ENCODE assay signal across 8 cellular contexts in genomic region chr4:21768349-21769310, GRCh38.
DNase-seq lines count a peak whose midpoint lies in the region; ATAC-seq and TF ChIP-seq lines count a peak whose summit lies in the region.

No MANE protein-coding gene starts in this region.

- no peak overlapping the region for H2BK120ac ChIP-seq in mesenchymal stem cell (ENCODE audit: low read depth, low read length)

- H3K36me3 ChIP-seq in right atrium auricular region (no peaks in the 10 kb centered on the region), mesenchymal stem cell (ENCODE audit: control insufficient read depth in 1 of 2, insufficient read depth in 2 of 2, low read depth in 1 of 2, low read length in 2 of 2) (no peaks in the 10 kb centered on the region)

- H3K4me2 ChIP-seq in mesenchymal stem cell (ENCODE audit: low read length, poor library complexity, severe bottlenecking), result no peak overlapping the region

- no peak overlapping the region for H2BK5ac ChIP-seq in mesenchymal stem cell (ENCODE audit: low read depth, low read length, poor library complexity, severe bottlenecking)

- no peak overlapping the region for H2AK5ac ChIP-seq in mesenchymal stem cell (ENCODE audit: low read length, severe bottlenecking)

- H2AFZ ChIP-seq in mesenchymal stem cell (ENCODE audit: low read depth, low read length), result no peak overlapping the region

- peak; percentile 50 to 80 for TF ChIP-seq CTCF in right atrium auricular region (IDR thresholded peaks at IDR 0.05)

- WGBS in right cardiac atrium, result 26% methylated on average over 6 of the region's 6 CpGs
- 20% methylated on average over 3 of the region's 6 CpGs for WGBS in mesenchymal stem cell

- no peak overlapping the region for H3K4ac ChIP-seq in mesenchymal stem cell (ENCODE audit: low read depth in 1 of 2, low read length in 2 of 2)

- peaks cover 0 to 6% of the 10 kb centered on the region in 2 donors for H3K9me3 ChIP-seq in right atrium auricular region
- no peaks in the 10 kb centered on the region for H3K9me3 ChIP-seq in right cardiac atrium (ENCODE audit: control insufficient read depth, low read length)
- H3K9me3 ChIP-seq in mesenchymal stem cell (ENCODE audit: control insufficient read depth, low read length), result no peaks in the 10 kb centered on the region

- H3K79me1 ChIP-seq in mesenchymal stem cell (replicated peaks; ENCODE audit: low read length, poor library complexity, severe bottlenecking), result no peaks in the 10 kb centered on the region

- H3K4me3 ChIP-seq in right atrium auricular region (no peak overlapping the region), right cardiac atrium (ENCODE audit: low read length) (no peak overlapping the region), mesenchymal stem cell (ENCODE audit: insufficient read depth in 1 of 2, low read depth in 1 of 2, low read length in 2 of 2) (peak overlapping the region in 1 of 2 experiments; percentile 40)

- H4K91ac ChIP-seq in mesenchymal stem cell (ENCODE audit: low read length), result no peak overlapping the region

- no peak overlapping the region for H4K8ac ChIP-seq in mesenchymal stem cell (ENCODE audit: low read length)

- H3K18ac ChIP-seq in mesenchymal stem cell (ENCODE audit: low read depth in 1 of 2, low read length in 2 of 2), result no peak overlapping the region

- intact Hi-C loops in right cardiac atrium (cut with DNase I), result loop anchor here (5.0 to 10.0 kb wide), 4 partner anchors 254 to 994 kb away; no protein-coding TSS in a partner anchor

- H3K4me1 ChIP-seq in right atrium auricular region (no peaks in the 10 kb centered on the region), right cardiac atrium (ENCODE audit: control insufficient read depth, insufficient read depth, low read length) (no peaks in the 10 kb centered on the region), mesenchymal stem cell (ENCODE audit: control insufficient read depth, insufficient read depth, low read depth, low read length) (no peaks in the 10 kb centered on the region)

- no peak overlapping the region for H2BK15ac ChIP-seq in mesenchymal stem cell (ENCODE audit: low read depth, poor library complexity, severe bottlenecking)

- H3K14ac ChIP-seq in mesenchymal stem cell (ENCODE audit: low read length in 2 of 2), result no peak overlapping the region

- no peak overlapping the region for H3K23ac ChIP-seq in mesenchymal stem cell (ENCODE audit: low read length in 2 of 2)

- H3K27ac ChIP-seq in right atrium auricular region (no peak overlapping the region), right cardiac atrium (ENCODE audit: low read length) (no peak overlapping the region), mesenchymal stem cell (ENCODE audit: low read length, poor library complexity, severe bottlenecking) (no peak overlapping the region)

- H3K9ac ChIP-seq in mesenchymal stem cell (ENCODE audit: low read length), result peak overlapping the region; percentile 62

- no peak for DNase-seq in right atrium auricular region (ENCODE audit: low spot score)
- no peak for DNase-seq in right cardiac atrium
- peak; percentile 25 to 60 for DNase-seq in NCI-H526 (lab: John Stamatoyannopoulos, UW)
- DNase-seq in cerebellar cortex (ENCODE audit: low spot score), result peak; percentile 83
- peak; percentile 66 for DNase-seq in mesenchymal stem cell
- no peak for DNase-seq in ecto neural progenitor cell (ENCODE audit: low spot score)
- DNase-seq in amniotic stem cell (lab: John Stamatoyannopoulos, UW), result no peak

- no peak for ATAC-seq in right cardiac atrium
- peak; percentile 72 for ATAC-seq in HG02885 (IDR thresholded peaks at IDR 0.05; ENCODE audit: poor library complexity, unreplicated experiment)

- H3K27me3 ChIP-seq in right atrium auricular region (no peaks in the 10 kb centered on the region), right cardiac atrium (ENCODE audit: control insufficient read depth, insufficient read depth) (no peaks in the 10 kb centered on the region), mesenchymal stem cell (ENCODE audit: control insufficient read depth in 1 of 2, insufficient read depth in 1 of 2, low read length in 2 of 2) (no peaks in the 10 kb centered on the region)

- H2BK12ac ChIP-seq in mesenchymal stem cell (ENCODE audit: low read length in 2 of 2), result no peak overlapping the region

Comparison
In these comparisons a context has a peak if more than half of its experiments do, and no peak if none do; other contexts are left out.
1. DNase-seq: peak in NCI-H526 (2 of 2), cerebellar cortex (single experiment) and mesenchymal stem cell (single experiment); none in right atrium auricular region (single experiment), right cardiac atrium (0 of 3), ecto neural progenitor cell (single experiment) and amniotic stem cell (single experiment).